ENCODE assay signal across 20 cellular contexts in genomic region chr10:19937989-19938388, GRCh38.
A peak's percentile ranks its signal among the peaks of the same experiment; 100 is the strongest.
DNase-seq lines count a peak whose midpoint lies in the region; ATAC-seq and TF ChIP-seq lines count a peak whose summit lies in the region.
"Had no signal": no experiment of that assay in that cellular context is flagged by ENCODE, and none has a peak within 500 bp of the region (broad histone marks: within the 10 kb centered on the region; RNA-seq: fewer than 3 reads in every experiment).

No MANE protein-coding gene starts in this region.

- ATAC-seq in GM18870 (IDR thresholded peaks at IDR 0.05; ENCODE audit: unreplicated experiment), result no peak
- ATAC-seq: CD8-positive, alpha-beta T cell had no signal

- 95% methylated on average over 1 of the region's 1 CpG; no CpG with 5 or more reads in 1 of the 2 experiments for WGBS in endodermal cell (ENCODE audit: insufficient coverage in 1 of 2, insufficient read length in 1 of 2), 2 experiments

- H3K4me1 Mint-ChIP-seq in endodermal cell (peaks cover 30% of the 10 kb centered on the region), neural progenitor cell (peaks cover 17% of the 10 kb centered on the region)
- H3K4me1 Mint-ChIP-seq: CD4-positive, CD25-positive, alpha-beta regulatory T cell had no signal

- H3K36me3 ChIP-seq in NT2/D1 (ENCODE audit: insufficient read depth, insufficient read length, low read length), result no peaks in the 10 kb centered on the region
- no peaks in the 10 kb centered on the region for H3K36me3 ChIP-seq in endodermal cell (ENCODE audit: control insufficient read depth, insufficient read depth, low read length)
- H3K36me3 ChIP-seq in neural progenitor cell, result no peaks in the 10 kb centered on the region

- DNase-seq in DMS53 (lab: John Stamatoyannopoulos, UW), result peak; percentile 8
- no peak for DNase-seq in DMS53 treated with DMSO at 0.1 percent for 48 hours (lab: John Stamatoyannopoulos, UW; ENCODE audit: unreplicated experiment)
- DNase-seq in NT2/D1 (ENCODE audit: low read depth, low spot score), result peak; percentile 6
- DNase-seq in endodermal cell, result no peak
- peak; percentile 16 for DNase-seq in neural progenitor cell (ENCODE audit: low spot score)
- no peak for DNase-seq in Ammon's horn (ENCODE audit: low spot score)
- DNase-seq in SKM-1 (lab: John Stamatoyannopoulos, UW; ENCODE audit: unreplicated experiment), result no peak
- DNase-seq: ACHN; AML-193; Caco-2; CD4-positive, CD25-positive, alpha-beta regulatory T cell; CD8-positive, alpha-beta T cell; DMS153; DMS79 treated with DMSO at 0.1 percent for 48 hours; GF-D8; H7; HCEC 1CT had no signal

- H3K9ac ChIP-seq in NT2/D1 (ENCODE audit: insufficient read length, low read depth) (no peak overlapping the region), endodermal cell (ENCODE audit: extremely low read depth, low read length, poor library complexity, severe bottlenecking) (no peak overlapping the region), neural progenitor cell (no peak overlapping the region)

- H3F3A ChIP-seq in neural progenitor cell (ENCODE audit: low read depth), result peaks cover 7% of the 10 kb centered on the region

- peaks cover 15% of the 10 kb centered on the region for H4K20me1 ChIP-seq in neural progenitor cell (ENCODE audit: low read depth)

- H3K27ac ChIP-seq in endodermal cell (ENCODE audit: low read depth, low read length) (no peak overlapping the region), neural progenitor cell (no peak overlapping the region)
- H3K27ac ChIP-seq: 22Rv1, C4-2B had no signal

- H3K4me2 ChIP-seq in neural progenitor cell, result no peak overlapping the region

- H2AFZ ChIP-seq in neural progenitor cell (replicated peaks), result no peak overlapping the region

- H3K27ac Mint-ChIP-seq in endodermal cell (peak overlapping the region; percentile 15), neural progenitor cell (peak overlapping the region; percentile 20)
- H3K27ac Mint-ChIP-seq: CD4-positive, CD25-positive, alpha-beta regulatory T cell; CD8-positive, alpha-beta T cell had no signal

- no peak for TF ChIP-seq CTCF in endodermal cell (conservative IDR thresholded peaks at IDR 0.05)
- TF ChIP-seq CTCF in neural progenitor cell (IDR thresholded peaks at IDR 0.05), result no peak

- H3K4me3 ChIP-seq in NT2/D1 (ENCODE audit: insufficient read length, low read depth), result no peak overlapping the region
- no peak overlapping the region for H3K4me3 ChIP-seq in endodermal cell (ENCODE audit: low read length)
- no peak overlapping the region for H3K4me3 ChIP-seq in neural progenitor cell

- H3K4me3 Mint-ChIP-seq in endodermal cell (no peak overlapping the region), neural progenitor cell (no peak overlapping the region)
- H3K4me3 Mint-ChIP-seq: CD4-positive, CD25-positive, alpha-beta regulatory T cell; CD8-positive, alpha-beta T cell had no signal

- H3K4me1 ChIP-seq in NT2/D1 (ENCODE audit: insufficient read depth, insufficient read length) (no peaks in the 10 kb centered on the region), endodermal cell (ENCODE audit: control insufficient read depth, insufficient read depth, low read length) (peaks cover 7% of the 10 kb centered on the region), neural progenitor cell (peaks cover 16% of the 10 kb centered on the region)
- H3K4me1 ChIP-seq: Caco-2 had no signal

- H3K27me3 Mint-ChIP-seq in endodermal cell (ENCODE audit: insufficient read depth), result no peaks in the 10 kb centered on the region
- H3K27me3 Mint-ChIP-seq in neural progenitor cell (ENCODE audit: insufficient read depth, low read depth), result no peaks in the 10 kb centered on the region
- H3K27me3 Mint-ChIP-seq: CD4-positive, CD25-positive, alpha-beta regulatory T cell had no signal

- H3K79me2 ChIP-seq in neural progenitor cell (ENCODE audit: low read depth), result peaks cover 67% of the 10 kb centered on the region

- H3K9me3 ChIP-seq in NT2/D1 (ENCODE audit: insufficient read depth, low read length) (no peaks in the 10 kb centered on the region), endodermal cell (ENCODE audit: control insufficient read depth, low read length) (no peaks in the 10 kb centered on the region), neural progenitor cell (ENCODE audit: low read depth) (no peaks in the 10 kb centered on the region)
- H3K9me3 ChIP-seq: Caco-2 had no signal

- no peaks in the 10 kb centered on the region for H3K36me3 Mint-ChIP-seq in endodermal cell (ENCODE audit: low read depth)
- peaks cover 11% of the 10 kb centered on the region for H3K36me3 Mint-ChIP-seq in neural progenitor cell
- H3K36me3 Mint-ChIP-seq: CD4-positive, CD25-positive, alpha-beta regulatory T cell; CD8-positive, alpha-beta T cell had no signal

- no peaks in the 10 kb centered on the region for H3K9me3 Mint-ChIP-seq in endodermal cell
- H3K9me3 Mint-ChIP-seq in neural progenitor cell, result peaks cover 2% of the 10 kb centered on the region

- H3K27me3 ChIP-seq in NT2/D1 (ENCODE audit: insufficient read depth, insufficient read length) (no peaks in the 10 kb centered on the region), endodermal cell (ENCODE audit: control insufficient read depth, insufficient read depth, low read length, poor library complexity, severe bottlenecking) (no peaks in the 10 kb centered on the region), neural progenitor cell (no peaks in the 10 kb centered on the region)

Comparison
In these comparisons a context has a peak if more than half of its experiments do, and no peak if none do; other contexts are left out.
1. DNase-seq: peak in DMS53 (single experiment), NT2/D1 (single experiment) and neural progenitor cell (single experiment); none in DMS53 treated with DMSO at 0.1 percent for 48 hours (single experiment), endodermal cell (single experiment), Ammon's horn (single experiment) and SKM-1 (single experiment).